ENCODE assay signal across 34 cellular contexts in the genomic region with DNA sequence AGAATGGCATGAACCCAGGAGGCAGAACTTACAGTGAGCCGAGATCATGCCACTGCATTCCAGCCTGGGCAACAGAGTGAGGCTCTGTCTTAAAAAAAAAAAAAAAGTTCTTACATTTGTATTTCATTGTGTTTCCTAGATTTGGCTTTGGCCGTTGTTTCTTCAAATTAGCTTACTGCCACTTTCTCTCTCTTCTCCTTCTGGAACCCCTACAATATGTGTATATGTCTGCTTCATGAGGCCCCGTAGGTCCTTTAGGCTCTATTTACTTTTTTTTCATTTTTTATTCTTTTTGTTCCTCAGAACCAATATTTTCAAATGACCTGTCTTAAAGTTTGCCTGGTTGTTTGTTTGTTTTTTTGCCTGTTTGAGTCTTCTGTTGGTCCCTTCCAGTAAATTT.
"Had no signal": no experiment of that assay in that cellular context is flagged by ENCODE, and none has a peak within 500 bp of the region (broad histone marks: within the 10 kb centered on the region; RNA-seq: fewer than 3 reads in every experiment).

No MANE protein-coding gene starts in this region.

- H3K36me3 ChIP-seq: MG63 had no signal

- H3K9me3 ChIP-seq: MG63 had no signal

- DNase-seq: Karpas-422, Kasumi-1, MG63, MM.1S, MV-4-11, NCI-H1048, NCI-H1092, NCI-H1092 treated with DMSO at 0.1 percent for 48 hours, NCI-H1105, NCI-H1105 treated with DMSO at 0.1 percent for 48 hours, NCI-H1417, NCI-H1417 treated with DMSO at 0.1 percent for 48 hours, NCI-H1436, NCI-H1436 treated with DMSO at 0.1 percent for 48 hours, NCI-H146, NCI-H1694, NCI-H1694 treated with DMSO at 0.1 percent for 48 hours, NCI-H187, NCI-H187 treated with DMSO at 0.1 percent for 48 hours, NCI-H1930, NCI-H2029, NCI-H2029 treated with DMSO at 0.1 percent for 48 hours, NCI-H2081, NCI-H2081 treated with DMSO at 0.1 percent for 48 hours, NCI-H2107, NCI-H2171, NCI-H2171 treated with DMSO at 0.1 percent for 48 hours, NCI-H2227 treated with DMSO at 0.1 percent for 48 hours, NCI-H226, NCI-H345, NCI-H446, NCI-H446 treated with DMSO at 0.1 percent for 48 hours, NCI-H510A, NCI-H510A treated with DMSO at 0.1 percent for 48 hours had no signal

- H3K4me3 ChIP-seq: MG63 had no signal
